14 cellular contexts compared by ENCODE assay signal in the genomic region with DNA sequence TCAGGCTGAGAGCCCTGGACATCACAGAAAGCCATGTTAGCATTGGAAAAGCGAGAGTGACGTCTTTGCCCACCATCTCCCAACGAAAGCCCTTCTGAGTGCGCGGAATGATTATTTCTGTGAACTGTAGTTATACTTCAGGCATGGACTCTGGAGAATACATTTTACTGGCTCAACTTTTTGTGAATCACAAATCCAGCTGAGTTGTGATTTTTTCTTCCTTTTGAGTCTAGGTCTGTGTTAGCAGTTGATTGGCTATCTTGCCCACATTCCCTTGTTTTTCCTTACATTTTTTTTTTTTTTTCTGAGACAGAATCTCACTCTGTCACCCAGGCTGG.
"Had no signal": no experiment of that assay in that cellular context is flagged by ENCODE, and none has a peak within 500 bp of the region (broad histone marks: within the 10 kb centered on the region; RNA-seq: fewer than 3 reads in every experiment).

No MANE protein-coding gene starts in this region.

- ATAC-seq: psoas muscle, T-helper 17 cell had no signal

- H3K4me1 ChIP-seq: body of pancreas, psoas muscle, uterus had no signal

- H3K27ac ChIP-seq: neutrophil, psoas muscle, thoracic aorta, uterus had no signal

- H3K4me3 ChIP-seq: body of pancreas, psoas muscle, thoracic aorta, uterus had no signal

- H3K27me3 ChIP-seq: body of pancreas, uterus had no signal

- DNase-seq: activated B cell treated with CpG ODN at 0.5 μM for 24 hours; activated CD4-positive, alpha-beta T cell treated with anti-CD3 and anti-CD28 coated beads, Interleukin-2, amount 10 ng/mL, durations not matched to agents 7 days and 5 days; activated naive CD4-positive, alpha-beta T cell treated with anti-CD3 and anti-CD28 coated beads, Interleukin-2, amount 10 ng/mL, durations not matched to agents 7 days and 5 days; activated T-cell treated with anti-CD3 and anti-CD28 coated beads for 4 hours; cerebellar nuclear complex; endodermal cell; psoas muscle; stimulated activated CD4-positive, alpha-beta T cell treated with anti-CD3 and anti-CD28 coated beads, Interleukin-15, amount 100 ng/mL, for 24 hours; stimulated activated CD4-positive, alpha-beta T cell treated with anti-CD3 and anti-CD28 coated beads, Interleukin-4, amount 100 ng/mL, for 24 hours; T-helper 17 cell; uterus had no signal

- H3K9me3 ChIP-seq: body of pancreas, neutrophil, psoas muscle, thoracic aorta, uterus had no signal

- H3K36me3 ChIP-seq: neutrophil, thoracic aorta, uterus had no signal
